In genomic region chr7:2150445-2150815, GRCh38 we compare ENCODE assay signal across 28 cellular contexts.
DNase-seq lines count a peak whose midpoint lies in the region; ATAC-seq and TF ChIP-seq lines count a peak whose summit lies in the region.
"Had no signal": no experiment of that assay in that cellular context is flagged by ENCODE, and none has a peak within 500 bp of the region (broad histone marks: within the 10 kb centered on the region; RNA-seq: fewer than 3 reads in every experiment).

No MANE protein-coding gene starts in this region.

- no peaks in the 10 kb centered on the region for H3K36me3 ChIP-seq in neural progenitor cell

- no peaks in the 10 kb centered on the region for H3F3A ChIP-seq in neural progenitor cell (ENCODE audit: low read depth)

- H3K79me2 ChIP-seq in neural progenitor cell (ENCODE audit: low read depth): no peaks in the 10 kb centered on the region

- H3K4me1 Mint-ChIP-seq in neural progenitor cell: peaks cover 21% of the 10 kb centered on the region
- H3K4me1 Mint-ChIP-seq: activated CD4-positive, alpha-beta T cell treated with anti-CD3 and anti-CD28 coated beads for 36 hours; activated T-helper 17 cell treated with anti-CD3 and anti-CD28 coated beads, Interleukin-2, amount 50 U/mL, for 72 hours had no signal

- POLR2A ChIA-PET in RWPE1 (lab: Yijun Ruan, JAX; ENCODE audit: low non-redundant PET): no interaction called here

- H3K27ac Mint-ChIP-seq in neural progenitor cell: peak overlapping the region; percentile 88
- H3K27ac Mint-ChIP-seq: activated CD4-positive, alpha-beta T cell treated with anti-CD3 and anti-CD28 coated beads for 36 hours; activated naive CD4-positive, alpha-beta T cell treated with anti-CD3 and anti-CD28 coated beads, Interleukin-2, amount 10 ng/mL, durations not matched to agents 7 days and 5 days; activated T-helper 17 cell treated with anti-CD3 and anti-CD28 coated beads, Interleukin-2, amount 50 U/mL, for 72 hours; CD8-positive, alpha-beta T cell; stimulated activated naive CD8-positive, alpha-beta T cell treated with anti-CD3 and anti-CD28 coated beads, Interleukin-15, Interleukin-2, amounts not matched to agents 100 ng/mL and 50 ng/mL, for 24 hours; T-helper 2 cell treated with Interferon-gamma antibody and Interleukin-4, amounts not matched to agents 5 μg/mL and 100 μg/mL, for 36 hours had no signal

- no peak overlapping the region for H3K4me3 Mint-ChIP-seq in neural progenitor cell
- H3K4me3 Mint-ChIP-seq: activated CD4-positive, alpha-beta T cell treated with anti-CD3 and anti-CD28 coated beads for 36 hours; activated naive CD4-positive, alpha-beta T cell treated with anti-CD3 and anti-CD28 coated beads, Interleukin-2, amount 10 ng/mL, durations not matched to agents 7 days and 5 days; activated T-helper 17 cell treated with anti-CD3 and anti-CD28 coated beads, Interleukin-2, amount 50 U/mL, for 72 hours; CD8-positive, alpha-beta T cell; naive B cell; stimulated activated naive CD8-positive, alpha-beta T cell treated with anti-CD3 and anti-CD28 coated beads, Interleukin-15, Interleukin-2, amounts not matched to agents 100 ng/mL and 50 ng/mL, for 24 hours; T-helper 2 cell treated with Interferon-gamma antibody and Interleukin-4, amounts not matched to agents 5 μg/mL and 100 μg/mL, for 36 hours had no signal

- no peak overlapping the region for H3K4me2 ChIP-seq in neural progenitor cell
- H3K4me2 ChIP-seq: KMS-11, smooth muscle cell had no signal

- H4K20me1 ChIP-seq in neural progenitor cell (ENCODE audit: low read depth): peaks cover 18% of the 10 kb centered on the region

- H3K27ac ChIP-seq in RWPE1: 0 out of 2 replicates have a peak overlapping the region, but pooled peaks have one; percentile 0
- no peak overlapping the region for H3K27ac ChIP-seq in neural progenitor cell
- H3K27ac ChIP-seq: GM23248, KMS-11, left lung, thoracic aorta had no signal

- H3K9ac ChIP-seq in neural progenitor cell: no peak overlapping the region
- H3K9ac ChIP-seq: GM23248, KMS-11 had no signal

- no peak for ATAC-seq in GM21447 (IDR thresholded peaks at IDR 0.05; ENCODE audit: unreplicated experiment)
- ATAC-seq: activated CD4-positive, alpha-beta T cell treated with anti-CD3 and anti-CD28 coated beads for 36 hours; activated T-helper 17 cell treated with anti-CD3 and anti-CD28 coated beads, Interleukin-2, amount 50 U/mL, for 72 hours; CD8-positive, alpha-beta T cell; left lung had no signal

- H3K36me3 Mint-ChIP-seq in neural progenitor cell: peaks cover 22% of the 10 kb centered on the region
- H3K36me3 Mint-ChIP-seq: activated naive CD4-positive, alpha-beta T cell treated with anti-CD3 and anti-CD28 coated beads, Interleukin-2, amount 10 ng/mL, durations not matched to agents 7 days and 5 days had no signal

- H3K4me3 ChIP-seq in foreskin fibroblast (ENCODE audit: low read depth in 1 of 2, low read length in 2 of 2): no peak overlapping the region
- H3K4me3 ChIP-seq in neural progenitor cell: no peak overlapping the region
- H3K4me3 ChIP-seq: GM23248, left lung, MG63, smooth muscle cell, thoracic aorta had no signal

- H3K9me3 ChIP-seq in neural progenitor cell (ENCODE audit: low read depth): no peaks in the 10 kb centered on the region
- H3K9me3 ChIP-seq: left lung, MG63, thoracic aorta had no signal

- no peak overlapping the region for H2AFZ ChIP-seq in neural progenitor cell (replicated peaks)
- H2AFZ ChIP-seq: GM23248 had no signal

- no peak for TF ChIP-seq CTCF in RWPE1 (conservative IDR thresholded peaks at IDR 0.05; ENCODE audit: low read depth)
- no peak for TF ChIP-seq CTCF in foreskin fibroblast (IDR thresholded peaks at IDR 0.05; ENCODE audit: low read depth, low read length)
- no peak for TF ChIP-seq CTCF in neural progenitor cell (IDR thresholded peaks at IDR 0.05)

- no peaks in the 10 kb centered on the region for H3K27me3 ChIP-seq in neural progenitor cell
- H3K27me3 ChIP-seq: left lung, MG63 had no signal

- no peaks in the 10 kb centered on the region for H3K4me1 ChIP-seq in neural progenitor cell
- H3K4me1 ChIP-seq: left lung had no signal

- DNase-seq in AG08395 (ENCODE audit: low spot score): peak; percentile 56
- DNase-seq in RWPE1 (ENCODE audit: low spot score): no peak
- peak; percentile 9 to 62 for DNase-seq in foreskin fibroblast
- no peak for DNase-seq in neural progenitor cell (ENCODE audit: low spot score)
- DNase-seq in iPS-NIHi7 (ENCODE audit: extremely low spot score): no peak
- DNase-seq in activated CD4-positive, CD25-positive, alpha-beta regulatory T cell (lab: John Stamatoyannopoulos, UW): no peak
- DNase-seq in midbrain (lab: John Stamatoyannopoulos, UW): no peak
- DNase-seq: activated CD4-positive, alpha-beta T cell treated with anti-CD3 and anti-CD28 coated beads for 36 hours; activated naive CD4-positive, alpha-beta T cell treated with anti-CD3 and anti-CD28 coated beads, Interleukin-2, amount 10 ng/mL, durations not matched to agents 7 days and 5 days; AML-193; CD8-positive, alpha-beta T cell; GM23248; MG63; naive B cell; NCI-H1105 treated with DMSO at 0.1 percent for 48 hours; NCI-H2029; NCI-H524 treated with DMSO at 0.1 percent for 48 hours; NK-92 treated with Interleukin-12 subunit alpha and Interleukin-12 subunit beta, amount 100 ng/mL, for 24 hours; SIG-M5; stimulated activated CD4-positive, alpha-beta T cell treated with anti-CD3 and anti-CD28 coated beads, Interleukin-1b, Interleukin-23, amount 100 ng/mL, for 48 hours had no signal

- CTCF ChIA-PET in RWPE1 (lab: Yijun Ruan, JAX): no interaction called here

- peaks cover 2% of the 10 kb centered on the region for H3K27me3 Mint-ChIP-seq in neural progenitor cell (ENCODE audit: insufficient read depth, low read depth)
- H3K27me3 Mint-ChIP-seq: activated CD4-positive, alpha-beta T cell treated with anti-CD3 and anti-CD28 coated beads for 36 hours; activated naive CD4-positive, alpha-beta T cell treated with anti-CD3 and anti-CD28 coated beads, Interleukin-2, amount 10 ng/mL, durations not matched to agents 7 days and 5 days; activated T-helper 17 cell treated with anti-CD3 and anti-CD28 coated beads, Interleukin-2, amount 50 U/mL, for 72 hours; naive B cell; stimulated activated naive CD8-positive, alpha-beta T cell treated with anti-CD3 and anti-CD28 coated beads, Interleukin-15, Interleukin-2, amounts not matched to agents 100 ng/mL and 50 ng/mL, for 24 hours had no signal

- H3K9me3 Mint-ChIP-seq in neural progenitor cell: no peaks in the 10 kb centered on the region
- H3K9me3 Mint-ChIP-seq: activated naive CD4-positive, alpha-beta T cell treated with anti-CD3 and anti-CD28 coated beads, Interleukin-2, amount 10 ng/mL, durations not matched to agents 7 days and 5 days; activated T-helper 17 cell treated with anti-CD3 and anti-CD28 coated beads, Interleukin-2, amount 50 U/mL, for 72 hours; CD8-positive, alpha-beta T cell; naive B cell; stimulated activated naive CD8-positive, alpha-beta T cell treated with anti-CD3 and anti-CD28 coated beads, Interleukin-15, Interleukin-2, amounts not matched to agents 100 ng/mL and 50 ng/mL, for 24 hours; T-helper 2 cell treated with Interferon-gamma antibody and Interleukin-4, amounts not matched to agents 5 μg/mL and 100 μg/mL, for 36 hours had no signal

Comparison
In these comparisons a context has a peak if more than half of its experiments do, and no peak if none do; other contexts are left out.
1. DNase-seq: peak in AG08395 (single experiment) and foreskin fibroblast (2 of 2); none in RWPE1 (single experiment), neural progenitor cell (single experiment), iPS-NIHi7 (single experiment), activated CD4-positive, CD25-positive, alpha-beta regulatory T cell (0 of 4) and midbrain (single experiment).